ENCODE assay signal across 17 cellular contexts in genomic region chr10:49023071-49023470, GRCh38.
"Had no signal": no experiment of that assay in that cellular context is flagged by ENCODE, and none has a peak within 500 bp of the region (broad histone marks: within the 10 kb centered on the region; RNA-seq: fewer than 3 reads in every experiment).

No MANE protein-coding gene starts in this region.

- H3K27ac ChIP-seq: foreskin keratinocyte, hepatocyte, pancreas had no signal

- H3K4me3 ChIP-seq: hepatocyte, pancreas, smooth muscle cell, tibial nerve had no signal

- H3K36me3 ChIP-seq: pancreas had no signal

- FAIRE-seq: colon, endothelial cell of umbilical vein, kidney, pancreas had no signal

- H3K4me1 ChIP-seq: foreskin keratinocyte, pancreas had no signal

- H3K27me3 ChIP-seq: hepatocyte, pancreas, tibial nerve had no signal

- DNase-seq: dermis blood vessel endothelial cell; endodermal cell; erythroblast; foreskin keratinocyte; kidney; left cardiac atrium; mesendoderm; naive B cell; occipital lobe; pancreas; stimulated activated CD4-positive, alpha-beta T cell treated with anti-CD3 and anti-CD28 coated beads, Interleukin-2, amount 100 ng/mL, for 48 hours; stimulated activated naive CD4-positive, alpha-beta T cell treated with Interleukin-2 at 50 U/mL for 16 hours had no signal

- H3K9me3 ChIP-seq: pancreas, tibial nerve had no signal
